11 cellular contexts compared by ENCODE assay signal in genomic region chr1:169511339-169512028, GRCh38. TPM values are rescaled to one million over a fixed set of nuclear protein-coding genes. Genes with fewer than 3 reads are reported as not detected.
A peak's percentile ranks its signal among the peaks of the same experiment; 100 is the strongest.
DNase-seq lines count a peak whose midpoint lies in the region; ATAC-seq and TF ChIP-seq lines count a peak whose summit lies in the region.
"Had no signal": no experiment of that assay in that cellular context is flagged by ENCODE, and none has a peak within 500 bp of the region (broad histone marks: within the 10 kb centered on the region; RNA-seq: fewer than 3 reads in every experiment).

No MANE protein-coding gene starts in this region.

- no peaks in the 10 kb centered on the region for H3K36me3 ChIP-seq in GM23248 (ENCODE audit: low read depth)
- no peaks in the 10 kb centered on the region for H3K36me3 ChIP-seq in heart left ventricle
- H3K36me3 ChIP-seq in stomach = no peaks in the 10 kb centered on the region

- no peak overlapping the region for H3K9ac ChIP-seq in GM23248

- no peaks in the 10 kb centered on the region for H3K79me2 ChIP-seq in GM23248 (ENCODE audit: insufficient read depth)

- 0% methylated on average over 3 of the region's 3 CpGs for WGBS in GM23248 (ENCODE audit: low coverage in 1 of 2, low lambda C conversion rate in 2 of 2, missing lambda C conversion rate in 2 of 2), 2 experiments
- WGBS in heart left ventricle, 4 donors = 69 to 75% (median 72%) methylated on average over 3 of the region's 3 CpGs
- 41 to 61% (median 51%) methylated on average over 3 of the region's 3 CpGs for WGBS in stomach, 5 donors

- no peaks in the 10 kb centered on the region for H4K20me1 ChIP-seq in GM23248 (ENCODE audit: insufficient read depth)

- H3K4me2 ChIP-seq in GM23248 (ENCODE audit: unreplicated experiment) = peak overlapping the region; percentile 51
- H3K4me2 ChIP-seq: GM23338 had no signal

- H3K9me3 ChIP-seq in GM23248 (ENCODE audit: low read depth) (no peaks in the 10 kb centered on the region), heart left ventricle (no peaks in the 10 kb centered on the region), stomach (no peaks in the 10 kb centered on the region)

- peak; percentile 93 for DNase-seq in GM23248
- DNase-seq in amniotic epithelial cell (ENCODE audit: low read depth) = peak; percentile 93
- DNase-seq in heart left ventricle = peak in 2 of 5 donors; percentile 8 to 19
- no peak for DNase-seq in stomach
- no peak for DNase-seq in hepatic stellate cell (ENCODE audit: low spot score)
- DNase-seq in NCI-H1092 (lab: John Stamatoyannopoulos, UW) = no peak
- no peak for DNase-seq in DMS53 treated with DMSO at 0.1 percent for 48 hours (lab: John Stamatoyannopoulos, UW; ENCODE audit: unreplicated experiment)
- no peak for DNase-seq in SW 1271 (lab: John Stamatoyannopoulos, UW)
- DNase-seq: NCI-H524; stimulated activated CD4-positive, alpha-beta T cell treated with anti-CD3 and anti-CD28 coated beads, Interleukin-15, amount 100 ng/mL, for 24 hours had no signal

- TF ChIP-seq EP300 in stomach (IDR thresholded peaks at IDR 0.05) = no peak

- H3K4me1 ChIP-seq in GM23248 (ENCODE audit: insufficient read depth) (peaks cover 22% of the 10 kb centered on the region), heart left ventricle (peaks cover 0 to 20% (median 4%) of the 10 kb centered on the region in 12 donors), stomach (peaks cover 4 to 37% (median 26%) of the 10 kb centered on the region in 4 donors)

- H3K27ac ChIP-seq in GM23248 = peak overlapping the region; percentile 61
- peak overlapping the region in 10 of 12 donors; percentile 11 to 71 (median 40) for H3K27ac ChIP-seq in heart left ventricle
- peak overlapping the region in 4 of 5 donors; percentile 36 to 72 (median 56) for H3K27ac ChIP-seq in stomach

- intact Hi-C loops in heart left ventricle (cut with DNase I) = no loop called here
- intact Hi-C loops in stomach (cut with DNase I; ENCODE audit: low total_unique reads) = no loop called here

- no peaks in the 10 kb centered on the region for H3K9me2 ChIP-seq in GM23248 (ENCODE audit: insufficient read depth)

- peak; percentile 59 to 87 (median 80) for ATAC-seq in heart left ventricle
- ATAC-seq: GM23338 had no signal

- TF ChIP-seq POLR2A in heart left ventricle (IDR thresholded peaks at IDR 0.05) = no peak
- TF ChIP-seq POLR2A in stomach (IDR thresholded peaks at IDR 0.05) = no peak

- H3K4me3 ChIP-seq in GM23248 (peak overlapping the region; percentile 5; the same call in 1 of the 2 replicates), heart left ventricle (no peak overlapping the region), stomach (no peak overlapping the region)
- H3K4me3 ChIP-seq: GM23338 had no signal

- no peak overlapping the region for H2AFZ ChIP-seq in GM23248

- in situ Hi-C loops in GM23248 (cut with MboI) = no loop called here

- TF ChIP-seq CTCF in heart left ventricle (IDR thresholded peaks at IDR 0.05) (no peak), stomach (IDR thresholded peaks at IDR 0.05) (no peak)

- H3K27me3 ChIP-seq in GM23248 (replicated peaks; ENCODE audit: insufficient read depth) (no peaks in the 10 kb centered on the region), heart left ventricle (no peaks in the 10 kb centered on the region), stomach (no peaks in the 10 kb centered on the region)

- H3F3A ChIP-seq in GM23248 (ENCODE audit: insufficient read depth) = peaks cover 27% of the 10 kb centered on the region

RNA-seq across cellular contexts. Expression of gene SLC19A2, which starts 25.7 kb away (rescaled TPM):
- total RNA-seq in GM23248 (2014; rRNA removed; shearing (Covaris generic)) = 7.1 and 7.6 TPM in 2 replicates
- polyA plus RNA-seq in GM23248 (2016; fragmentation: Nextera tagmentation; extraction: Ambion mirVana) (2.1 and 2.6 TPM in 2 replicates), heart left ventricle (10 to 100 TPM; 14.9 to 67.2 TPM), stomach (10 to 100 TPM in 1 of 3 donors, 1 to 10 TPM in 2; 5.8 to 14.6 (median 6.6) TPM)
- total RNA-seq in heart left ventricle (10 to 100 TPM in 6 of 9 donors, 1 to 10 TPM in 3; 8.2 to 27.3 (median 13.8) TPM), stomach (10 to 100 TPM; 12.5 to 84.3 (median 20.4) TPM)

Comparison
In these comparisons a context has a peak if more than half of its experiments do, and no peak if none do; other contexts are left out.
1. DNase-seq: peak in GM23248 (single experiment) and amniotic epithelial cell (single experiment); none in stomach (single experiment), hepatic stellate cell (single experiment), NCI-H1092 (single experiment), DMS53 treated with DMSO at 0.1 percent for 48 hours (single experiment) and SW 1271 (0 of 2).
2. Peak in every context shown above with its lines, with median percentiles within 50 percentile points of each other: H3K27ac ChIP-seq.